11 cellular contexts compared by ENCODE assay signal in the genomic region with DNA sequence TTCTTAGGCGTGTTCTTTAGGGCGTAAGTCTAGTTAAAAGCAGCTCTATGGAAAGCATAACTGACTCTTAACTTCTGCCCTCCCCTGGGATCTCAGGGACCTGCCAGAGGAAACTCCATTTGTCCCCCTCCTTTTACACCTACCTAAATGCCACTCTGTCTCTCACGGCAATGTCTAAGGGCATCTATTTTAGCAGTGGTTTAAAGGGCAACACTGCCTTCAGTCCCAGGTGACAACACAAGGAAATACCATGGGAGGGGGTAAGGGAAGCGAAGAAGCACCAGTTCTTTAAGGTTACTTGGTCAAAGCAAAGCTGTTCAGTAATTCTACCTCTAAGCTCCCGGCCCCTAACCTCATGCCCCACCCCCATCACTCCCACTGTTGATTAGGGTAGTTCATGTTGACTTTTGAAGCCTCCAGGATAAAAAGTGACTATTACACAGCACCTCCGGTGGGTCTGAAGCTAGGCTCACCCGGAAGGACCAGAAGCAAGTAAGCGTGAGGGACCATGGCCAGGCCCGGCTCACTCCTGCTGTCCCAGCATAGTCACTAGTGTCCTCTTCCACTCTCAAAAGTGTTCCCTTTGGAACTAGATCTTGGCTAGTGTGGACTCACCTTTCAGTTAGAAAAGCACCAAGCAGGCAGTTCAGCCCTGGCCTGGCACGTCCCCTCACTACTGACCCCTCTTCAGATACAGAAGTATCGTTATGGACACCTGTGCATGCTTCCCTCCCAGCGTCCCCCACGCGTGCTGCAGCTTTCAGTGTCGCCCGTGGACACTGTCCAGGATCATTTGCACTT. TPM values are rescaled to one million over a fixed set of nuclear protein-coding genes. Genes with fewer than 3 reads are reported as not detected.
DNase-seq lines count a peak whose midpoint lies in the region; ATAC-seq, FAIRE-seq and TF ChIP-seq lines count a peak whose summit lies in the region.
"Had no signal": no experiment of that assay in that cellular context is flagged by ENCODE, and none has a peak within 500 bp of the region (broad histone marks: within the 10 kb centered on the region; RNA-seq: fewer than 3 reads in every experiment).

No MANE protein-coding gene starts in this region.

- H3K4me3 ChIP-seq in Panc1 (ENCODE audit: low read depth in 2 of 2, low read length in 2 of 2) (peak overlapping the region in 1 of 2 experiments; percentile 21; a peak in 3 of 4 replicates), esophagus (ENCODE audit: low read depth in 1 of 2, low read length in 2 of 2) (peak overlapping the region; percentile 48 to 78), gastrocnemius medialis (peak overlapping the region; percentile 38 to 58 (median 50))
- H3K4me3 ChIP-seq: SJSA1 had no signal

- CTCF ChIA-PET in Panc1 (lab: Charles Lee) = interaction anchor here (0.6 kb wide), 1 partner anchor 331 kb away, joined by 3 read pairs; no protein-coding TSS in a partner anchor

- WGBS in esophagus, 2 donors = 41 to 47% methylated on average over 16 of the region's 16 CpGs

- TF ChIP-seq POLR2A in GM12891 (IDR thresholded peaks at IDR 0.05; ENCODE audit: low read depth, low read length) = no peak; the same call in 1 of the 2 replicates
- no peak for TF ChIP-seq POLR2A in gastrocnemius medialis (IDR thresholded peaks at IDR 0.05)

- 0 out of 2 replicates have a peak overlapping the region, but pooled peaks have one; percentile 5 for H3K27ac ChIP-seq in Panc1 (ENCODE audit: low read length)
- peak overlapping the region; percentile 87 to 93 for H3K27ac ChIP-seq in esophagus (ENCODE audit: low read depth in 2 of 2, low read length in 1 of 2)
- H3K27ac ChIP-seq in gastrocnemius medialis = peak overlapping the region; percentile 73 to 87 (median 82)

- in situ Hi-C loops in Panc1 (cut with HindIII; ENCODE audit: low pct_unique_long_range_greater_than_20kb, low sequenced_read_pairs) = no loop called here
- in situ Hi-C loops in gastrocnemius medialis (cut with MboI; ENCODE audit: low sequenced_read_pairs in 4 of 4) = no loop called here

- peak; percentile 23 for FAIRE-seq in GM12891 (lab: Jason Lieb, UNC)

- H3K4me1 ChIP-seq in Panc1 (ENCODE audit: control insufficient read depth, insufficient read depth, low read length) (peaks cover 33% of the 10 kb centered on the region), esophagus (ENCODE audit: control insufficient read depth in 2 of 2, insufficient read depth in 2 of 2, low read length in 1 of 2) (peaks cover 6 to 11% of the 10 kb centered on the region in 2 donors), gastrocnemius medialis (peaks cover 74 to 75% of the 10 kb centered on the region in 2 donors)

- ATAC-seq in Panc1 = no peak
- no peak for ATAC-seq in gastrocnemius medialis
- no peak for ATAC-seq in HG02678 (IDR thresholded peaks at IDR 0.05; ENCODE audit: unreplicated experiment)
- no peak for ATAC-seq in HG03378 (IDR thresholded peaks at IDR 0.05; ENCODE audit: unreplicated experiment)
- no peak for ATAC-seq in HG03439 (IDR thresholded peaks at IDR 0.05; ENCODE audit: unreplicated experiment)

- BruUV-seq in Panc1 (replicated peaks; lab: Mats Ljungman, UMichigan) = no TSS peak

- H3K27me3 ChIP-seq in Panc1 (ENCODE audit: control insufficient read depth, insufficient read depth, low read length) (no peaks in the 10 kb centered on the region), esophagus (ENCODE audit: control insufficient read depth in 1 of 2, insufficient read depth in 2 of 2, low read length in 2 of 2) (no peaks in the 10 kb centered on the region), gastrocnemius medialis (no peaks in the 10 kb centered on the region)
- H3K27me3 ChIP-seq: brain microvascular endothelial cell, SJSA1 had no signal

- DNase-seq in GM12891 (ENCODE audit: insufficient read length, low spot score) (no peak), Panc1 (ENCODE audit: low read depth, low spot score) (no peak), gastrocnemius medialis (no peak)
- no peak for DNase-seq in activated effector memory CD4-positive, alpha-beta T cell treated with anti-CD3 and anti-CD28 coated beads, Interleukin-2, amount 50 U/mL, for 16 hours
- DNase-seq: brain microvascular endothelial cell, midbrain had no signal

- H3K9me3 ChIP-seq in Panc1 (ENCODE audit: control insufficient read depth, insufficient read depth, low read depth, low read length) (no peaks in the 10 kb centered on the region), esophagus (ENCODE audit: control insufficient read depth in 2 of 2, insufficient read depth in 1 of 2, low read depth in 1 of 2, low read length in 1 of 2) (no peaks in the 10 kb centered on the region), gastrocnemius medialis (no peaks in the 10 kb centered on the region)
- H3K9me3 ChIP-seq: SJSA1 had no signal

- intact Hi-C loops in Panc1 (cut with micrococcal nuclease; ENCODE audit: unreplicated experiment) (no loop called here), gastrocnemius medialis (cut with DNase I; ENCODE audit: low total_unique reads) (no loop called here)

- POLR2A ChIA-PET in Panc1 (lab: Charles Lee) = interaction anchor here (0.5 to 0.6 kb wide), 2 partner anchors 31 to 53 kb away, joined by 4 to 15 read pairs; no protein-coding TSS in a partner anchor

- H3K36me3 ChIP-seq in Panc1 (ENCODE audit: control insufficient read depth, insufficient read depth, low read length) = no peaks in the 10 kb centered on the region
- peaks cover 0 to 4% of the 10 kb centered on the region in 2 donors for H3K36me3 ChIP-seq in esophagus (ENCODE audit: control insufficient read depth in 2 of 2, insufficient read depth in 2 of 2, low read length in 1 of 2)
- no peaks in the 10 kb centered on the region for H3K36me3 ChIP-seq in gastrocnemius medialis
- H3K36me3 ChIP-seq: brain microvascular endothelial cell, SJSA1 had no signal

- TF ChIP-seq CTCF in Panc1 (IDR thresholded peaks at IDR 0.05) = no peak
- no peak for TF ChIP-seq CTCF in gastrocnemius medialis (IDR thresholded peaks at IDR 0.05 in 4 of 5, conservative IDR thresholded peaks at IDR 0.05 in 1 of 5)

TF ChIP-seq in GM12891, 5 proteins besides CTCF, POLR2A, EP300 and RAD21:
- no peak for TF ChIP-seq SPI1 (IDR thresholded peaks at IDR 0.05; ENCODE audit: low read depth, low read length)
- no peak for TF ChIP-seq PAX5 (IDR thresholded peaks at IDR 0.05; ENCODE audit: insufficient read depth, low read length, severe bottlenecking)
- no peak for TF ChIP-seq TAF1 (IDR thresholded peaks at IDR 0.05; ENCODE audit: low read depth, low read length)
- no peak for TF ChIP-seq POU2F2 (IDR thresholded peaks at IDR 0.05; ENCODE audit: low read depth, low read length)
- peak; percentile 73; the same call in 1 of the 2 replicates for TF ChIP-seq POLR2AphosphoS5 (IDR thresholded peaks at IDR 0.05; ENCODE audit: low read depth, low read length)

RNA-seq across cellular contexts. Expression of a gene that starts 47.0 kb away (rescaled TPM):
- 171 TPM for polyA plus RNA-seq in GM12891 (2012; ENCODE audit: low read depth, missing spikeins)
- total RNA-seq in Panc1 (2021; ENCODE audit: unreplicated experiment) (46.7 TPM), gastrocnemius medialis (10 to 100 TPM; 24.7 to 43.7 (median 32.4) TPM)
- 35.3 TPM for polyA plus RNA-seq in Panc1 (2012; ENCODE audit: insufficient read length)
- polyA plus RNA-seq in esophagus = 10 to 100 TPM; 36.0 to 52.8 TPM

Comparison
In these comparisons a context has a peak if more than half of its experiments do, and no peak if none do; other contexts are left out.
1. H3K27ac ChIP-seq: peak in every context shown above with its lines; median percentile 90 in esophagus; 82 in gastrocnemius medialis; 5 in Panc1.